Comparison of ENCODE assay signal across 8 cellular contexts in the genomic region with DNA sequence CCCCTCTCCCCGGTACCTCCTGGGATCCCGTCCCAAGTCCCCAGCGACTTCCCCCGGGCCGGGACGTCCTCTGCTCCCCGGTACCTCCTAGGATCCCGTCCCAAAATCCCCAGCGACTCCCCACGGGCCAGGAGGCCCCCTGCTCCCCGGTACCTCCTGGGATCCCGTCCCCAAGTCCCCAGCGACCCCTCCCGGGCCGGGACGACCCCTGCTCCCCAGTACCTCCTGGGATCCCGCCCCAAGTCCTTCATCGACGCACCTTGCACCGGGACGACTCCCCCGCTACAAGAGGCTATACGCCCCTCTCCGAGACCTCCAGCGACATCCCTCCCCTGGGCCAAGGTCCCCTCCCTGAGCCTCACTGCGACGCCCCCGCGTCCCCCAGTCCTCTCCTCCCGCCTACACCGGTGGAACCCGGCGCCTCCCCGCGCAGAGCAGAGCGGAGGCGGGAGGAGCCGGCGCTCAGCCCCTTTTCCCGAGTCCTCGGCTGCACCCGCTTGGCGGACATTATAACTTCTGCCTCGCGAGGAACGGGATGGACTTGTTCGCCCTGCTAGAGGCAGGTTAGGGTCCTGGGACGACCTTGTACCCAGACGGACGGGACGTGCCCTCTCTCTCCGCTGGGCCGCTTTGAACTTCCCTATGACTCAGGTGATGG. TPM values are rescaled to one million over a fixed set of nuclear protein-coding genes. Genes with fewer than 3 reads are reported as not detected.
DNase-seq lines count a peak whose midpoint lies in the region; ATAC-seq and TF ChIP-seq lines count a peak whose summit lies in the region.

No MANE protein-coding gene starts in this region.

- no peak overlapping the region for H3K4ac ChIP-seq in mesendoderm (ENCODE audit: low read depth, low read length)

- WGBS in mesendoderm (ENCODE audit: extremely low coverage, insufficient coverage, low lambda C conversion rate) = no CpG with 5 or more reads among the region's 53 CpGs
- WGBS in tibial nerve, 2 donors = 5 to 9% methylated on average over 36 to 50 of the region's 53 CpGs

- H2AK5ac ChIP-seq in mesendoderm (ENCODE audit: low read length) = no peak overlapping the region

- DNase-seq in DND-41 (peak; percentile 50), RWPE2 (ENCODE audit: low spot score) (no peak), mesendoderm (peak; percentile 68), tibial nerve (ENCODE audit: low spot score in 2 of 2) (peak in 1 of 2 donors; percentile 26)

- H3K9me3 ChIP-seq in DND-41 (ENCODE audit: insufficient read depth, low read length, severe bottlenecking) = no peaks in the 10 kb centered on the region
- H3K9me3 ChIP-seq in RWPE2 (ENCODE audit: severe bottlenecking) = no peaks in the 10 kb centered on the region
- H3K9me3 ChIP-seq in duodenal mucosa (ENCODE audit: control insufficient read depth in 1 of 2, low read length in 2 of 2) = no peaks in the 10 kb centered on the region
- H3K9me3 ChIP-seq in tibial nerve = no peaks in the 10 kb centered on the region

- H2AFZ ChIP-seq in DND-41 (ENCODE audit: low read depth, low read length) = peak overlapping the region; percentile 56

- H3K79me2 ChIP-seq in DND-41 (ENCODE audit: insufficient read depth, low read length) (peaks cover 47% of the 10 kb centered on the region), mesendoderm (ENCODE audit: control insufficient read depth, insufficient read depth, low read length) (no peaks in the 10 kb centered on the region)

- no peak overlapping the region for H2BK120ac ChIP-seq in mesendoderm (ENCODE audit: low read depth, low read length)

- H3K27ac ChIP-seq in DND-41 (ENCODE audit: low read length) (peak overlapping the region; percentile 95), RWPE2 (ENCODE audit: poor library complexity, severe bottlenecking) (no peak overlapping the region), duodenal mucosa (ENCODE audit: low read depth, low read length) (peak overlapping the region; percentile 50), mesendoderm (ENCODE audit: low read depth, low read length) (no peak overlapping the region), tibial nerve (peak overlapping the region; percentile 67 to 88 (median 82))

- no peak overlapping the region for H4K5ac ChIP-seq in mesendoderm (ENCODE audit: low read length)

- no peaks in the 10 kb centered on the region for H3K27me3 ChIP-seq in DND-41 (ENCODE audit: insufficient read depth, low read length, poor library complexity)
- no peaks in the 10 kb centered on the region for H3K27me3 ChIP-seq in RWPE2 (ENCODE audit: insufficient read depth, poor library complexity, severe bottlenecking)
- H3K27me3 ChIP-seq in duodenal mucosa (ENCODE audit: control insufficient read depth in 1 of 2, insufficient read depth in 2 of 2, low read length in 2 of 2) = no peaks in the 10 kb centered on the region
- peaks cover 5% of the 10 kb centered on the region for H3K27me3 ChIP-seq in mesendoderm (ENCODE audit: insufficient read depth, low read length, poor library complexity)
- no peaks in the 10 kb centered on the region for H3K27me3 ChIP-seq in tibial nerve

- H3K18ac ChIP-seq in mesendoderm (ENCODE audit: low read length) = peak overlapping the region; percentile 96

- H3K4me3 ChIP-seq in DND-41 (ENCODE audit: low read depth in 1 of 2, low read length in 2 of 2) = peak overlapping the region; percentile 71 to 77
- peak overlapping the region; percentile 63 for H3K4me3 ChIP-seq in RWPE2 (ENCODE audit: severe bottlenecking)
- H3K4me3 ChIP-seq in duodenal mucosa (ENCODE audit: low read depth in 1 of 2, low read length in 2 of 2) = peak overlapping the region; percentile 79 to 80
- peak overlapping the region; percentile 21 for H3K4me3 ChIP-seq in mesendoderm (ENCODE audit: low read length)
- H3K4me3 ChIP-seq in tibial nerve = peak overlapping the region; percentile 66 to 92 (median 81)

- TF ChIP-seq CTCF in DND-41 (IDR thresholded peaks at IDR 0.05; ENCODE audit: borderline replicate concordance, extremely low read depth, low read length, poor library complexity, severe bottlenecking) (no peak), RWPE2 (IDR thresholded peaks at IDR 0.05; ENCODE audit: poor library complexity, severe bottlenecking) (no peak), tibial nerve (IDR thresholded peaks at IDR 0.05) (no peak)

- TF ChIP-seq POLR2A in tibial nerve (IDR thresholded peaks at IDR 0.05) = no peak

- 0 out of 2 replicates have a peak, but pooled peaks cover 3% of the 10 kb centered on the region for H4K20me1 ChIP-seq in DND-41 (ENCODE audit: insufficient read depth, low read length)

- TF ChIP-seq EP300 in tibial nerve (IDR thresholded peaks at IDR 0.05) = no peak

- H3K9ac ChIP-seq in DND-41 (ENCODE audit: low read depth, low read length) (peak overlapping the region; percentile 91), duodenal mucosa (ENCODE audit: low read depth in 1 of 2, low read length in 2 of 2) (peak overlapping the region; percentile 61 to 70), mesendoderm (ENCODE audit: low read length) (peak overlapping the region; percentile 70)

- H3K4me2 ChIP-seq in DND-41 (ENCODE audit: insufficient read depth, low read length) = peak overlapping the region; percentile 81
- H3K4me2 ChIP-seq in mesendoderm (ENCODE audit: low read length) = peak overlapping the region; percentile 88

- no peak overlapping the region for H2BK5ac ChIP-seq in mesendoderm (ENCODE audit: low read length)

- no peaks in the 10 kb centered on the region for H3K79me1 ChIP-seq in mesendoderm (ENCODE audit: low read length)

- no peak overlapping the region for H4K8ac ChIP-seq in mesendoderm (ENCODE audit: low read depth, low read length)

- H3K36me3 ChIP-seq in DND-41 (ENCODE audit: insufficient read depth, low read length) = peaks cover 6% of the 10 kb centered on the region; the same call in 1 of the 2 replicates
- H3K36me3 ChIP-seq in RWPE2 (ENCODE audit: low read depth) = no peaks in the 10 kb centered on the region
- H3K36me3 ChIP-seq in duodenal mucosa (ENCODE audit: control insufficient read depth in 1 of 2, insufficient read depth in 2 of 2, low read length in 2 of 2) = no peaks in the 10 kb centered on the region
- no peaks in the 10 kb centered on the region for H3K36me3 ChIP-seq in mesendoderm (ENCODE audit: control insufficient read depth, insufficient read depth, low read length)
- no peaks in the 10 kb centered on the region for H3K36me3 ChIP-seq in tibial nerve

- H3K4me1 ChIP-seq in DND-41 (ENCODE audit: insufficient read depth, low read length) = peaks cover 61% of the 10 kb centered on the region
- peaks cover 13% of the 10 kb centered on the region for H3K4me1 ChIP-seq in RWPE2 (ENCODE audit: insufficient read depth, poor library complexity, severe bottlenecking)
- H3K4me1 ChIP-seq in duodenal mucosa (ENCODE audit: control insufficient read depth in 1 of 2, insufficient read depth in 2 of 2, low read length in 2 of 2) = peaks cover 19 to 52% of the 10 kb centered on the region in 2 donors
- no peaks in the 10 kb centered on the region for H3K4me1 ChIP-seq in mesendoderm (ENCODE audit: control insufficient read depth, low read depth, low read length)
- peaks cover 0 to 40% (median 20%) of the 10 kb centered on the region in 4 donors for H3K4me1 ChIP-seq in tibial nerve

- peak overlapping the region; percentile 82 for H3K56ac ChIP-seq in mesendoderm (ENCODE audit: low read length)

- H3K23ac ChIP-seq in mesendoderm (ENCODE audit: low read length) = peak overlapping the region; percentile 82

- no peak overlapping the region for H2BK15ac ChIP-seq in mesendoderm (replicated peaks; ENCODE audit: low read depth)

- ATAC-seq in DND-41 (ENCODE audit: insufficient read depth, low read depth) (peak; percentile 50), RWPE2 (ENCODE audit: low read depth) (peak; percentile 20; the same call in 1 of the 3 replicates), GM18519 (IDR thresholded peaks at IDR 0.05; ENCODE audit: low FRiP score, unreplicated experiment) (no peak), GM21576 (IDR thresholded peaks at IDR 0.05; ENCODE audit: unreplicated experiment) (no peak), HG03521 (IDR thresholded peaks at IDR 0.05; ENCODE audit: unreplicated experiment) (no peak)

RNA-seq across cellular contexts. Expression of a gene that starts 0.9 kb away (rescaled TPM):
- polyA plus RNA-seq in mesendoderm (2013, experiment 1 of 2) = 1.6 TPM
- polyA plus RNA-seq in mesendoderm (2013, experiment 2 of 2) = 1.5 TPM
- total RNA-seq in tibial nerve = 10 to 100 TPM in 3 of 4 donors, 1 to 10 TPM in 1; 5.4 to 15.1 (median 12.9) TPM

RNA-seq across cellular contexts. Expression of a gene that starts 12.1 kb away (rescaled TPM):
- not detected for polyA plus RNA-seq in mesendoderm (2013, experiment 1 of 2)
- polyA plus RNA-seq in mesendoderm (2013, experiment 2 of 2) = not detected
- not detected for total RNA-seq in tibial nerve

Comparison
In these comparisons a context has a peak if more than half of its experiments do, and no peak if none do; other contexts are left out.
1. ATAC-seq: peak in DND-41 (single experiment) and RWPE2 (single experiment); none in GM18519 (single experiment), GM21576 (single experiment) and HG03521 (single experiment).
2. H3K27ac ChIP-seq: peak in DND-41 (single experiment), duodenal mucosa (single experiment) and tibial nerve (4 of 4); none in RWPE2 (single experiment) and mesendoderm (single experiment).
3. H3K4me3 ChIP-seq: peak in every context shown above with its lines; median percentile 81 in tibial nerve; 80 in duodenal mucosa; 74 in DND-41; 63 in RWPE2; 21 in mesendoderm.
4. Peak in every context shown above with its lines, with median percentiles within 50 percentile points of each other: H3K9ac ChIP-seq.